Comparison of ENCODE assay signal across 1 cellular context in genomic region chr2:119393971-119394748, GRCh38.
TF ChIP-seq lines count a peak whose summit lies in the region.

No MANE protein-coding gene starts in this region.

TF ChIP-seq in GM12878, 131 proteins besides CTCF, POLR2A, EP300 and RAD21:
- no peak for TF ChIP-seq HDAC6 (IDR thresholded peaks at IDR 0.05; ENCODE audit: unreplicated experiment)
- peak; percentile 78 for TF ChIP-seq ZBTB40 (IDR thresholded peaks at IDR 0.05; ENCODE audit: borderline replicate concordance)
